In genomic region chr5:173055983-173056782, GRCh38 we compare ENCODE assay signal across 8 cellular contexts. TPM values are rescaled to one million over a fixed set of nuclear protein-coding genes. Genes with fewer than 3 reads are reported as not detected.
DNase-seq lines count a peak whose midpoint lies in the region; ATAC-seq, FAIRE-seq and TF ChIP-seq lines count a peak whose summit lies in the region.

Gene CREBRF (plus strand): TSS chr5:173056352. CDS start chr5:173080776, 24,424 bp downstream.

- DNase-seq in GM23248 (peak; percentile 98), Karpas-422 (peak; percentile 98), RCC 7860 (ENCODE audit: low spot score) (peak; percentile 85), esophagus muscularis mucosa (ENCODE audit: extremely low spot score) (peak; percentile 100), myocyte (ENCODE audit: low read depth) (peak; percentile 96)
- peak; percentile 98 to 100 for DNase-seq in activated T-cell treated with anti-CD3 and anti-CD28 coated beads, Interleukin-2, amount 50 U/mL, for 72 hours
- peak; percentile 96 to 98 for DNase-seq in stimulated activated CD8-positive, alpha-beta memory T cell treated with anti-CD3 and anti-CD28 coated beads, Interleukin-7, amount 100 ng/mL, for 4 hours (ENCODE audit: low read depth in 2 of 2)

- in situ Hi-C loops in GM23248 (cut with MboI): no loop called here

- TF ChIP-seq POLR2A in esophagus muscularis mucosa (IDR thresholded peaks at IDR 0.05; ENCODE audit: low read depth): no peak

- peaks cover 34% of the 10 kb centered on the region for H3K79me2 ChIP-seq in DOHH2 (ENCODE audit: control insufficient read depth, low read length)
- H3K79me2 ChIP-seq in GM23248 (ENCODE audit: insufficient read depth): peaks cover 34% of the 10 kb centered on the region
- peaks cover 31% of the 10 kb centered on the region for H3K79me2 ChIP-seq in Karpas-422 (ENCODE audit: low read length)

- no peak for TF ChIP-seq CTCF in DOHH2 (IDR thresholded peaks at IDR 0.05; ENCODE audit: low read depth, low read length, poor library complexity, severe bottlenecking)
- no peak for TF ChIP-seq CTCF in esophagus muscularis mucosa (IDR thresholded peaks at IDR 0.05)

- peak within 1 kb of the TSS; percentile 89 for H3K27ac Mint-ChIP-seq in activated T-cell treated with anti-CD3 and anti-CD28 coated beads, Interleukin-2, amount 50 U/mL, for 72 hours

- 0 to 1% methylated on average over 34 to 50 of the region's 74 CpGs for WGBS in GM23248 (ENCODE audit: low coverage in 1 of 2, low lambda C conversion rate in 2 of 2, missing lambda C conversion rate in 2 of 2), 2 experiments
- 0% methylated on average over 33 of the region's 74 CpGs for WGBS in esophagus muscularis mucosa

- H3K9me3 ChIP-seq in DOHH2 (ENCODE audit: control insufficient read depth, insufficient read depth, low read length) (no peaks in the 10 kb centered on the region), GM23248 (ENCODE audit: low read depth) (no peaks in the 10 kb centered on the region), Karpas-422 (ENCODE audit: low read length) (no peaks in the 10 kb centered on the region), esophagus muscularis mucosa (no peaks in the 10 kb centered on the region)

- no peaks in the 10 kb centered on the region for H3K36me3 ChIP-seq in DOHH2 (ENCODE audit: control insufficient read depth, low read length)
- no peaks in the 10 kb centered on the region for H3K36me3 ChIP-seq in GM23248 (ENCODE audit: low read depth)
- H3K36me3 ChIP-seq in Karpas-422 (ENCODE audit: insufficient read depth, low read length): no peaks in the 10 kb centered on the region
- H3K36me3 ChIP-seq in esophagus muscularis mucosa: no peaks in the 10 kb centered on the region

- peaks cover 41% of the 10 kb centered on the region for H3K4me1 Mint-ChIP-seq in activated T-cell treated with anti-CD3 and anti-CD28 coated beads, Interleukin-2, amount 50 U/mL, for 72 hours (ENCODE audit: low read depth)

- no peaks in the 10 kb centered on the region for H3K9me2 ChIP-seq in DOHH2 (replicated peaks; ENCODE audit: control insufficient read depth, low read length)
- H3K9me2 ChIP-seq in GM23248 (ENCODE audit: insufficient read depth): no peaks in the 10 kb centered on the region
- no peaks in the 10 kb centered on the region for H3K9me2 ChIP-seq in Karpas-422 (replicated peaks; ENCODE audit: insufficient read depth, low read length)

- peak within 1 kb of the TSS; percentile 92 for H2AFZ ChIP-seq in GM23248
- peak within 1 kb of the TSS; percentile 59 for H2AFZ ChIP-seq in Karpas-422 (ENCODE audit: low read length)

- no peaks in the 10 kb centered on the region for H3K9me3 Mint-ChIP-seq in activated T-cell treated with anti-CD3 and anti-CD28 coated beads, Interleukin-2, amount 50 U/mL, for 72 hours

- H3K4me1 ChIP-seq in DOHH2 (ENCODE audit: control insufficient read depth, low read length) (peaks cover 44% of the 10 kb centered on the region), GM23248 (ENCODE audit: insufficient read depth) (peaks cover 16% of the 10 kb centered on the region), Karpas-422 (ENCODE audit: low read length) (peaks cover 17% of the 10 kb centered on the region), esophagus muscularis mucosa (peaks cover 26 to 46% (median 41%) of the 10 kb centered on the region in 4 donors)

- ATAC-seq in activated T-cell treated with anti-CD3 and anti-CD28 coated beads, Interleukin-2, amount 50 U/mL, for 72 hours (replicated peaks in 1 of 2): peak; percentile 71 to 72

- H3K4me3 Mint-ChIP-seq in activated T-cell treated with anti-CD3 and anti-CD28 coated beads, Interleukin-2, amount 50 U/mL, for 72 hours: peak within 1 kb of the TSS; percentile 92 to 97

- H3K9ac ChIP-seq in GM23248 (peak within 1 kb of the TSS; percentile 92), Karpas-422 (ENCODE audit: low read length) (peak within 1 kb of the TSS; percentile 87)

- H4K20me1 ChIP-seq in DOHH2 (ENCODE audit: control insufficient read depth, insufficient read depth, low read depth, low read length) (no peaks in the 10 kb centered on the region), GM23248 (ENCODE audit: insufficient read depth) (no peaks in the 10 kb centered on the region), Karpas-422 (ENCODE audit: insufficient read depth, low read depth, low read length) (no peaks in the 10 kb centered on the region)

- peak; percentile 58 for FAIRE-seq in RCC 7860 (lab: Jason Lieb, UNC)

- H3K27me3 ChIP-seq in DOHH2 (ENCODE audit: control insufficient read depth, low read length): no peaks in the 10 kb centered on the region
- no peaks in the 10 kb centered on the region for H3K27me3 ChIP-seq in GM23248 (replicated peaks; ENCODE audit: insufficient read depth)
- H3K27me3 ChIP-seq in Karpas-422 (ENCODE audit: low read length): no peaks in the 10 kb centered on the region
- peaks cover 0 to 4% (median 0%) of the 10 kb centered on the region in 4 donors for H3K27me3 ChIP-seq in esophagus muscularis mucosa

- peak within 1 kb of the TSS; percentile 99 for H3K4me2 ChIP-seq in DOHH2 (ENCODE audit: low read length)
- peak within 1 kb of the TSS; percentile 99 for H3K4me2 ChIP-seq in GM23248 (ENCODE audit: unreplicated experiment)
- H3K4me2 ChIP-seq in Karpas-422 (ENCODE audit: low read depth, low read length, poor library complexity, severe bottlenecking): peak within 1 kb of the TSS; percentile 93

- TF ChIP-seq EP300 in esophagus muscularis mucosa (IDR thresholded peaks at IDR 0.05): no peak

- H3F3A ChIP-seq in DOHH2 (ENCODE audit: control insufficient read depth, insufficient read depth): peaks cover 13% of the 10 kb centered on the region
- peaks cover 20% of the 10 kb centered on the region for H3F3A ChIP-seq in GM23248 (ENCODE audit: insufficient read depth)

- no peaks in the 10 kb centered on the region for H3K36me3 Mint-ChIP-seq in activated T-cell treated with anti-CD3 and anti-CD28 coated beads, Interleukin-2, amount 50 U/mL, for 72 hours (ENCODE audit: insufficient read depth in 2 of 2)

- no peaks in the 10 kb centered on the region for H3K27me3 Mint-ChIP-seq in activated T-cell treated with anti-CD3 and anti-CD28 coated beads, Interleukin-2, amount 50 U/mL, for 72 hours (ENCODE audit: low read depth)

- intact Hi-C loops in esophagus muscularis mucosa (cut with DNase I): loop anchor here (2.0 to 10.0 kb wide), 2 partner anchors 71 to 89 kb away; partner anchors contain the start of gene BNIP1

- H3K27ac ChIP-seq in DOHH2 (ENCODE audit: low read depth, low read length): peak within 1 kb of the TSS; percentile 75
- peak within 1 kb of the TSS; percentile 91 for H3K27ac ChIP-seq in GM23248
- peak within 1 kb of the TSS; percentile 77 for H3K27ac ChIP-seq in Karpas-422 (ENCODE audit: low read length)
- peak within 1 kb of the TSS; percentile 96 to 100 (median 98) for H3K27ac ChIP-seq in esophagus muscularis mucosa (replicated peaks in 1 of 4)

- H3K4me3 ChIP-seq in DOHH2 (ENCODE audit: low read length) (peak within 1 kb of the TSS; percentile 90), GM23248 (peak within 1 kb of the TSS; percentile 93), Karpas-422 (ENCODE audit: low read length) (peak within 1 kb of the TSS; percentile 87), esophagus muscularis mucosa (peak within 1 kb of the TSS; percentile 88 to 100 (median 96))

RNA-seq across cellular contexts. Expression of gene CREBRF, which starts in this region (rescaled TPM):
- total RNA-seq in GM23248 (2014; rRNA removed; shearing (Covaris generic)): 10.0 and 14.6 TPM in 2 replicates
- 3.2 and 3.5 TPM in 2 replicates for polyA plus RNA-seq in GM23248 (2016; fragmentation: Nextera tagmentation; extraction: Ambion mirVana)
- total RNA-seq in Karpas-422 (2014; rRNA removed; shearing (Covaris generic); ENCODE audit: low replicate concordance): 24.5 and 31.9 TPM in 2 replicates
- 10 to 100 TPM; 33.1 to 35.8 TPM for total RNA-seq in activated T-cell treated with anti-CD3 and anti-CD28 coated beads, Interleukin-2, amount 50 U/mL, for 72 hours
- total RNA-seq in esophagus muscularis mucosa (10 to 100 TPM; 37.8 to 76.5 (median 46.3) TPM), myocyte (12.1 and 18.9 TPM in 2 replicates)
- 5.9 TPM for polyA plus RNA-seq in myocyte (2012)

Comparison
In these comparisons a context has a peak if more than half of its experiments do, and no peak if none do; other contexts are left out.
1. Peak in every context shown above with its lines: DNase-seq, ATAC-seq, H3K4me3 ChIP-seq and H3K27ac ChIP-seq.